ENCODE assay signal across 8 cellular contexts in genomic region chr11:126061707-126062678, GRCh38. TPM values are rescaled to one million over a fixed set of nuclear protein-coding genes. Genes with fewer than 3 reads are reported as not detected.
A peak's percentile ranks its signal among the peaks of the same experiment; 100 is the strongest.
DNase-seq lines count a peak whose midpoint lies in the region; ATAC-seq and TF ChIP-seq lines count a peak whose summit lies in the region.

No MANE protein-coding gene starts in this region.

- H3K27me3 ChIP-seq in endodermal cell (ENCODE audit: control insufficient read depth, insufficient read depth, low read length, poor library complexity, severe bottlenecking) (peaks cover 74% of the 10 kb centered on the region), mucosa of stomach (ENCODE audit: control insufficient read depth, insufficient read depth, low read length) (peaks cover 18% of the 10 kb centered on the region), stomach smooth muscle (ENCODE audit: control insufficient read depth in 1 of 2, insufficient read depth in 2 of 2, low read length in 2 of 2) (no peaks in the 10 kb centered on the region)

- 0% methylated on average over 3 to 57 of the region's 57 CpGs for WGBS in endodermal cell (ENCODE audit: insufficient coverage in 1 of 2, insufficient read length in 1 of 2), 2 experiments

- H3K9me3 ChIP-seq in endodermal cell (ENCODE audit: control insufficient read depth, low read length) (peaks cover 6% of the 10 kb centered on the region), mucosa of stomach (ENCODE audit: control insufficient read depth, low read length) (no peaks in the 10 kb centered on the region), stomach smooth muscle (ENCODE audit: control insufficient read depth in 2 of 2, low read length in 2 of 2) (no peaks in the 10 kb centered on the region)

- peak; percentile 6 for ATAC-seq in GM19395 (IDR thresholded peaks at IDR 0.05; ENCODE audit: unreplicated experiment)
- peak; percentile 20 for ATAC-seq in WTC11

- H3K27ac ChIP-seq in endodermal cell (ENCODE audit: low read depth, low read length): peak overlapping the region; percentile 64
- H3K27ac ChIP-seq in stomach smooth muscle (ENCODE audit: low read length): peak overlapping the region; percentile 26

- H3K27me3 Mint-ChIP-seq in WTC11 (ENCODE audit: low read depth): no peaks in the 10 kb centered on the region
- peaks cover 22% of the 10 kb centered on the region for H3K27me3 Mint-ChIP-seq in endodermal cell (ENCODE audit: insufficient read depth)

- H3K36me3 ChIP-seq in endodermal cell (ENCODE audit: control insufficient read depth, insufficient read depth, low read length): no peaks in the 10 kb centered on the region
- H3K36me3 ChIP-seq in mucosa of stomach (ENCODE audit: control insufficient read depth, insufficient read depth, low read length): no peaks in the 10 kb centered on the region
- H3K36me3 ChIP-seq in stomach smooth muscle (ENCODE audit: control insufficient read depth in 2 of 2, insufficient read depth in 2 of 2, low read length in 2 of 2): no peaks in the 10 kb centered on the region

- H3K9ac ChIP-seq in endodermal cell (ENCODE audit: extremely low read depth, low read length, poor library complexity, severe bottlenecking): no peak overlapping the region
- H3K9ac ChIP-seq in mucosa of stomach (ENCODE audit: low read length): no peak overlapping the region
- H3K9ac ChIP-seq in stomach smooth muscle (ENCODE audit: low read length in 2 of 2): peak overlapping the region; percentile 23 to 39

- H3K4me3 Mint-ChIP-seq in WTC11: peak overlapping the region; percentile 85
- H3K4me3 Mint-ChIP-seq in endodermal cell: peak overlapping the region; percentile 70

- CTCF ChIA-PET in WTC11 (lab: Charles Lee): interaction anchor here (0.6 to 4.2 kb wide), 39 partner anchors 11 to 207 kb away, joined by 3 to 30 read pairs (median 4); partner anchors contain the start of genes FOXRED1, PUS3 and SRPRA

- H3K4me1 Mint-ChIP-seq in WTC11 (peaks cover 29% of the 10 kb centered on the region), endodermal cell (peaks cover 13% of the 10 kb centered on the region)

- no peak for TF ChIP-seq CTCF in WTC11 (IDR thresholded peaks at IDR 0.05)
- peak; percentile 82 for TF ChIP-seq CTCF in endodermal cell (conservative IDR thresholded peaks at IDR 0.05)

- peak overlapping the region; percentile 57 for H3K27ac Mint-ChIP-seq in WTC11
- peak overlapping the region; percentile 28 for H3K27ac Mint-ChIP-seq in endodermal cell

- DNase-seq in AML-193 (lab: John Stamatoyannopoulos, UW) (peak; percentile 6 to 11), NCI-H1105 (lab: John Stamatoyannopoulos, UW) (peak; percentile 76), WTC11 (ENCODE audit: low spot score) (peak; percentile 57), endodermal cell (peak; percentile 84), SIG-M5 (lab: John Stamatoyannopoulos, UW) (no peak)

- H3K4me1 ChIP-seq in endodermal cell (ENCODE audit: control insufficient read depth, insufficient read depth, low read length) (peaks cover 2% of the 10 kb centered on the region), mucosa of stomach (ENCODE audit: control insufficient read depth, insufficient read depth, low read length) (peaks cover 4% of the 10 kb centered on the region), stomach smooth muscle (ENCODE audit: control insufficient read depth, insufficient read depth, low read length) (peaks cover 17% of the 10 kb centered on the region)

- peaks cover 12% of the 10 kb centered on the region for H3K9me3 Mint-ChIP-seq in WTC11
- peaks cover 3% of the 10 kb centered on the region for H3K9me3 Mint-ChIP-seq in endodermal cell

- POLR2A ChIA-PET in WTC11 (lab: Charles Lee): interaction anchor here (0.6 to 2.0 kb wide), 6 partner anchors 11 to 437 kb away, joined by 3 to 5 read pairs (median 3); partner anchors contain the start of genes CHEK1, HYLS1 and RPUSD4

- H3K36me3 Mint-ChIP-seq in WTC11 (no peaks in the 10 kb centered on the region), endodermal cell (ENCODE audit: low read depth) (no peaks in the 10 kb centered on the region)

- H3K4me3 ChIP-seq in endodermal cell (ENCODE audit: low read length) (peak overlapping the region; percentile 73), mucosa of stomach (ENCODE audit: low read length) (peak overlapping the region; percentile 29), stomach smooth muscle (ENCODE audit: low read length in 2 of 2) (peak overlapping the region; percentile 73 to 85)

TF ChIP-seq in WTC11, 78 proteins besides CTCF, POLR2A, EP300 and RAD21 (continues in another document):
- TF ChIP-seq CDX4 (CRISPR knock-in tag; IDR thresholded peaks at IDR 0.05; ENCODE audit: borderline replicate concordance): no peak
- no peak for TF ChIP-seq ZNF232 (CRISPR knock-in tag; IDR thresholded peaks at IDR 0.05)
- no peak for TF ChIP-seq OVOL2 (CRISPR knock-in tag; IDR thresholded peaks at IDR 0.05; ENCODE audit: borderline replicate concordance)
- no peak; the same call in 1 of the 2 replicates for TF ChIP-seq TEAD1 (CRISPR knock-in tag; IDR thresholded peaks at IDR 0.05)
- TF ChIP-seq CBFB (CRISPR knock-in tag; IDR thresholded peaks at IDR 0.05; ENCODE audit: low read depth): no peak
- TF ChIP-seq NFE2L1 (CRISPR knock-in tag; IDR thresholded peaks at IDR 0.05): no peak
- no peak for TF ChIP-seq TP53 (CRISPR knock-in tag; IDR thresholded peaks at IDR 0.05)
- TF ChIP-seq EMX1 (CRISPR knock-in tag; IDR thresholded peaks at IDR 0.05): no peak
- TF ChIP-seq SMAD3 (CRISPR knock-in tag; IDR thresholded peaks at IDR 0.05; ENCODE audit: borderline replicate concordance): no peak
- TF ChIP-seq FOXP1 (CRISPR knock-in tag; IDR thresholded peaks at IDR 0.05; ENCODE audit: borderline replicate concordance): peak; percentile 13; the same call in 1 of the 2 replicates
- no peak for TF ChIP-seq NR2C2 (CRISPR knock-in tag; IDR thresholded peaks at IDR 0.05)
- no peak for TF ChIP-seq ELF4 (CRISPR knock-in tag; IDR thresholded peaks at IDR 0.05; ENCODE audit: low read depth)
- TF ChIP-seq, protein P1, sequence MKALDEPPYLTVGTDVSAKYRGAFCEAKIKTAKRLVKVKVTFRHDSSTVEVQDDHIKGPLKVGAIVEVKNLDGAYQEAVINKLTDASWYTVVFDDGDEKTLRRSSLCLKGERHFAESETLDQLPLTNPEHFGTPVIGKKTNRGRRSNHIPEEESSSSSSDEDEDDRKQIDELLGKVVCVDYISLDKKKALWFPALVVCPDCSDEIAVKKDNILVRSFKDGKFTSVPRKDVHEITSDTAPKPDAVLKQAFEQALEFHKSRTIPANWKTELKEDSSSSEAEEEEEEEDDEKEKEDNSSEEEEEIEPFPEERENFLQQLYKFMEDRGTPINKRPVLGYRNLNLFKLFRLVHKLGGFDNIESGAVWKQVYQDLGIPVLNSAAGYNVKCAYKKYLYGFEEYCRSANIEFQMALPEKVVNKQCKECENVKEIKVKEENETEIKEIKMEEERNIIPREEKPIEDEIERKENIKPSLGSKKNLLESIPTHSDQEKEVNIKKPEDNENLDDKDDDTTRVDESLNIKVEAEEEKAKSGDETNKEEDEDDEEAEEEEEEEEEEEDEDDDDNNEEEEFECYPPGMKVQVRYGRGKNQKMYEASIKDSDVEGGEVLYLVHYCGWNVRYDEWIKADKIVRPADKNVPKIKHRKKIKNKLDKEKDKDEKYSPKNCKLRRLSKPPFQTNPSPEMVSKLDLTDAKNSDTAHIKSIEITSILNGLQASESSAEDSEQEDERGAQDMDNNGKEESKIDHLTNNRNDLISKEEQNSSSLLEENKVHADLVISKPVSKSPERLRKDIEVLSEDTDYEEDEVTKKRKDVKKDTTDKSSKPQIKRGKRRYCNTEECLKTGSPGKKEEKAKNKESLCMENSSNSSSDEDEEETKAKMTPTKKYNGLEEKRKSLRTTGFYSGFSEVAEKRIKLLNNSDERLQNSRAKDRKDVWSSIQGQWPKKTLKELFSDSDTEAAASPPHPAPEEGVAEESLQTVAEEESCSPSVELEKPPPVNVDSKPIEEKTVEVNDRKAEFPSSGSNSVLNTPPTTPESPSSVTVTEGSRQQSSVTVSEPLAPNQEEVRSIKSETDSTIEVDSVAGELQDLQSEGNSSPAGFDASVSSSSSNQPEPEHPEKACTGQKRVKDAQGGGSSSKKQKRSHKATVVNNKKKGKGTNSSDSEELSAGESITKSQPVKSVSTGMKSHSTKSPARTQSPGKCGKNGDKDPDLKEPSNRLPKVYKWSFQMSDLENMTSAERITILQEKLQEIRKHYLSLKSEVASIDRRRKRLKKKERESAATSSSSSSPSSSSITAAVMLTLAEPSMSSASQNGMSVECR (CRISPR knock-in tag; IDR thresholded peaks at IDR 0.05; ENCODE audit: borderline replicate concordance): no peak
- TF ChIP-seq, protein P2, sequence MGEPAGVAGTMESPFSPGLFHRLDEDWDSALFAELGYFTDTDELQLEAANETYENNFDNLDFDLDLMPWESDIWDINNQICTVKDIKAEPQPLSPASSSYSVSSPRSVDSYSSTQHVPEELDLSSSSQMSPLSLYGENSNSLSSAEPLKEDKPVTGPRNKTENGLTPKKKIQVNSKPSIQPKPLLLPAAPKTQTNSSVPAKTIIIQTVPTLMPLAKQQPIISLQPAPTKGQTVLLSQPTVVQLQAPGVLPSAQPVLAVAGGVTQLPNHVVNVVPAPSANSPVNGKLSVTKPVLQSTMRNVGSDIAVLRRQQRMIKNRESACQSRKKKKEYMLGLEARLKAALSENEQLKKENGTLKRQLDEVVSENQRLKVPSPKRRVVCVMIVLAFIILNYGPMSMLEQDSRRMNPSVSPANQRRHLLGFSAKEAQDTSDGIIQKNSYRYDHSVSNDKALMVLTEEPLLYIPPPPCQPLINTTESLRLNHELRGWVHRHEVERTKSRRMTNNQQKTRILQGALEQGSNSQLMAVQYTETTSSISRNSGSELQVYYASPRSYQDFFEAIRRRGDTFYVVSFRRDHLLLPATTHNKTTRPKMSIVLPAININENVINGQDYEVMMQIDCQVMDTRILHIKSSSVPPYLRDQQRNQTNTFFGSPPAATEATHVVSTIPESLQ (CRISPR knock-in tag; IDR thresholded peaks at IDR 0.05): no peak
- no peak for TF ChIP-seq JAZF1 (CRISPR knock-in tag; IDR thresholded peaks at IDR 0.05)
- peak; percentile 61; the same call in 1 of the 2 replicates for TF ChIP-seq RELA (CRISPR knock-in tag; IDR thresholded peaks at IDR 0.05; ENCODE audit: borderline replicate concordance)

RNA-seq across cellular contexts. Expression of gene CDON, which starts 0.7 kb away (rescaled TPM):
- 33.0 to 34.1 TPM (median 33.3 TPM) in 3 replicates for total RNA-seq in WTC11 (2021)
- 10 to 100 TPM; 19.2 to 24.5 TPM for total RNA-seq in endodermal cell
- 88.2 TPM for polyA plus RNA-seq in endodermal cell (2013, experiment 1 of 2)
- polyA plus RNA-seq in endodermal cell (2013, experiment 2 of 2): 73.3 TPM

Comparison
In these comparisons a context has a peak if more than half of its experiments do, and no peak if none do; other contexts are left out.
1. H3K4me3 ChIP-seq: peak in every context shown above with its lines; median percentile 79 in stomach smooth muscle; 73 in endodermal cell; 29 in mucosa of stomach.
2. H3K9ac ChIP-seq: peak in stomach smooth muscle (2 of 2); none in endodermal cell (single experiment) and mucosa of stomach (single experiment).